8 cellular contexts compared by ENCODE assay signal in genomic region chr12:64340546-64340945, GRCh38. TPM values are rescaled to one million over a fixed set of nuclear protein-coding genes. Genes with fewer than 3 reads are reported as not detected.
"Had no signal": no experiment of that assay in that cellular context is flagged by ENCODE, and none has a peak within 500 bp of the region (broad histone marks: within the 10 kb centered on the region; RNA-seq: fewer than 3 reads in every experiment).

No MANE protein-coding gene starts in this region.

RNA-seq across cellular contexts. Expression of gene C12orf56, which starts 50.0 kb away (rescaled TPM):
- total RNA-seq: OCI-LY7, PC-9, Peyer's patch, Right ventricle myocardium inferior, Right ventricle myocardium superior, SJCRH30, SJSA1 had no signal
- polyA plus RNA-seq: SK-N-SH had no signal
